ENCODE assay signal across 23 cellular contexts in genomic region chr5:143682221-143682620, GRCh38.
DNase-seq lines count a peak whose midpoint lies in the region; ATAC-seq, FAIRE-seq and TF ChIP-seq lines count a peak whose summit lies in the region.
"Had no signal": no experiment of that assay in that cellular context is flagged by ENCODE, and none has a peak within 500 bp of the region (broad histone marks: within the 10 kb centered on the region; RNA-seq: fewer than 3 reads in every experiment).

No MANE protein-coding gene starts in this region.

- 29% methylated on average over 2 of the region's 2 CpGs for WGBS in HepG2 (ENCODE audit: low lambda C conversion rate)
- 95% methylated on average over 2 of the region's 2 CpGs for WGBS in right lobe of liver (ENCODE audit: insufficient coverage, low coverage, low lambda C conversion rate, missing lambda C conversion rate)
- WGBS in hepatocyte (ENCODE audit: low lambda C conversion rate, missing lambda C conversion rate): 36% methylated on average over 2 of the region's 2 CpGs

- POLR2A ChIA-PET in HepG2 (lab: Yijun Ruan, JAX): interaction anchor here (0.8 to 1.8 kb wide), 5 partner anchors 8 to 84 kb away, joined by 3 to 9 read pairs (median 3); no protein-coding TSS in a partner anchor

- H4K20me1 ChIP-seq in HepG2 (ENCODE audit: insufficient read depth, low read length): no peaks in the 10 kb centered on the region
- no peaks in the 10 kb centered on the region for H4K20me1 ChIP-seq in hepatocyte (ENCODE audit: insufficient read depth, poor library complexity, severe bottlenecking)

- H3K9me2 ChIP-seq in hepatocyte (replicated peaks; ENCODE audit: insufficient read depth): no peaks in the 10 kb centered on the region

- BruUV-seq in HepG2 (replicated peaks; lab: Mats Ljungman, UMichigan): no TSS peak

- TF ChIP-seq EP300 in HepG2 (IDR thresholded peaks at IDR 0.05; ENCODE audit: low read depth in 2 of 2, low read length in 2 of 2) (no peak), HepG2 (CRISPR knock-in tag; IDR thresholded peaks at IDR 0.05; ENCODE audit: borderline replicate concordance) (no peak)

- no peak for TF ChIP-seq RAD21 in HepG2 (CRISPR knock-in tag; IDR thresholded peaks at IDR 0.05)

- no peaks in the 10 kb centered on the region for H3K27me3 Mint-ChIP-seq in chondrocyte (ENCODE audit: low read depth)

- no peaks in the 10 kb centered on the region for H3K9me3 ChIP-seq in HepG2 (ENCODE audit: low read length)
- no peaks in the 10 kb centered on the region for H3K9me3 ChIP-seq in right lobe of liver
- no peaks in the 10 kb centered on the region for H3K9me3 ChIP-seq in hepatocyte (ENCODE audit: low read depth)
- H3K9me3 ChIP-seq: sigmoid colon had no signal

- no peak for FAIRE-seq in HepG2 (lab: Jason Lieb, UNC)
- FAIRE-seq: bronchial epithelial cell, GM12878, HTR-8/SVneo had no signal

- DNase-seq in HepG2 (ENCODE audit: low spot score) (no peak), right lobe of liver (no peak), chondrocyte (ENCODE audit: low spot score) (no peak), hepatocyte (ENCODE audit: low spot score) (no peak), SKM-1 (lab: John Stamatoyannopoulos, UW; ENCODE audit: unreplicated experiment) (no peak)
- DNase-seq in stimulated activated naive CD4-positive, alpha-beta T cell (lab: John Stamatoyannopoulos, UW): no peak
- no peak for DNase-seq in stimulated activated naive CD8-positive, alpha-beta T cell treated with anti-CD3 and anti-CD28 coated beads, Interleukin-15, Interleukin-2, amounts not matched to agents 100 U/mL and 50 U/mL, for 24 hours
- DNase-seq: activated CD4-positive, alpha-beta T cell treated with anti-CD3 and anti-CD28 coated beads for 48 hours; activated CD8-positive, alpha-beta memory T cell treated with anti-CD3 and anti-CD28 coated beads, Interleukin-2, amount 50 U/mL, for 4 hours; activated naive CD4-positive, alpha-beta T cell treated with Interleukin-2 at 50 U/mL for 16 hours; effector CD4-positive, alpha-beta T cell; hypothalamus; kidney glomerular epithelial cell; NCI-H1417 treated with DMSO at 0.1 percent for 48 hours; NCI-H510A treated with DMSO at 0.1 percent for 48 hours; nucleus accumbens; sigmoid colon; stimulated activated CD4-positive, alpha-beta T cell treated with anti-CD3 and anti-CD28 coated beads, Interleukin-2, amount 100 ng/mL, for 48 hours; substantia nigra had no signal

- no peak overlapping the region for H2AFZ ChIP-seq in HepG2 (ENCODE audit: low read length)
- no peak overlapping the region for H2AFZ ChIP-seq in hepatocyte

- peak overlapping the region; percentile 63 for H3K27ac Mint-ChIP-seq in chondrocyte (ENCODE audit: unreplicated experiment)

- H3K79me2 ChIP-seq in HepG2 (ENCODE audit: insufficient read depth, low read length) (no peaks in the 10 kb centered on the region), hepatocyte (no peaks in the 10 kb centered on the region)

- H3K27ac ChIP-seq in HepG2 (ENCODE audit: extremely low read length, insufficient read depth, low read length) (no peak overlapping the region), right lobe of liver (no peak overlapping the region), hepatocyte (peak overlapping the region; percentile 43)
- H3K27ac ChIP-seq: sigmoid colon had no signal

- TF ChIP-seq POLR2A in HepG2 (IDR thresholded peaks at IDR 0.05; ENCODE audit: insufficient read depth in 1 of 2, low read depth in 2 of 2, low read length in 2 of 2) (no peak), right lobe of liver (IDR thresholded peaks at IDR 0.05) (no peak)

- no peak overlapping the region for H3K4me3 Mint-ChIP-seq in chondrocyte (ENCODE audit: unreplicated experiment)

- no peaks in the 10 kb centered on the region for H3K36me3 Mint-ChIP-seq in chondrocyte (ENCODE audit: low read depth)

- CTCF ChIA-PET in HepG2 (lab: Yijun Ruan, JAX; ENCODE audit: low intra/inter-chr PET ratio, low total read pairs): no interaction called here

- in situ Hi-C loops in HepG2 (cut with HindIII; ENCODE audit: extremely low pct_ligation_motif_present, low pct_unique_long_range_greater_than_20kb): no loop called here

- H3K36me3 ChIP-seq in HepG2 (replicated peaks in 1 of 2; ENCODE audit: control insufficient read depth in 1 of 2, insufficient read depth in 2 of 2, low read length in 2 of 2) (no peaks in the 10 kb centered on the region), right lobe of liver (no peaks in the 10 kb centered on the region), hepatocyte (replicated peaks; ENCODE audit: insufficient read depth, low read depth) (no peaks in the 10 kb centered on the region)
- H3K36me3 ChIP-seq: sigmoid colon had no signal

- H3K9me3 Mint-ChIP-seq in chondrocyte (ENCODE audit: low read depth): no peaks in the 10 kb centered on the region

- ATAC-seq in HepG2 (peak; percentile 52), right lobe of liver (no peak), HG03469 (IDR thresholded peaks at IDR 0.05; ENCODE audit: unreplicated experiment) (no peak)
- ATAC-seq in stimulated activated naive CD8-positive, alpha-beta T cell treated with anti-CD3 and anti-CD28 coated beads, Interleukin-15, Interleukin-2, amounts not matched to agents 100 U/mL and 50 U/mL, for 24 hours: no peak
- ATAC-seq: GM12878 had no signal

- H3K9ac ChIP-seq in HepG2 (ENCODE audit: insufficient read depth, low read depth, low read length): no peak overlapping the region

- H3K4me1 Mint-ChIP-seq in chondrocyte (ENCODE audit: low read depth): peaks cover 31% of the 10 kb centered on the region

- no peak overlapping the region; the same call in 1 of the 2 replicates for H3K4me2 ChIP-seq in HepG2 (ENCODE audit: low read depth, low read length)
- no peak overlapping the region for H3K4me2 ChIP-seq in hepatocyte

- TF ChIP-seq CTCF in HepG2 (CRISPR knock-in tag; IDR thresholded peaks at IDR 0.05): no peak
- no peak for TF ChIP-seq CTCF in right lobe of liver (IDR thresholded peaks at IDR 0.05)
- no peak for TF ChIP-seq CTCF in chondrocyte (IDR thresholded peaks at IDR 0.05)
- no peak for TF ChIP-seq CTCF in hepatocyte (IDR thresholded peaks at IDR 0.05; ENCODE audit: poor library complexity)

- H3K27me3 ChIP-seq in HepG2 (ENCODE audit: control insufficient read depth in 1 of 2, insufficient read depth in 2 of 2, low read length in 2 of 2) (peaks cover 0 to 7% of the 10 kb centered on the region in 2 experiments; a peak in 1 of 5 replicates), right lobe of liver (no peaks in the 10 kb centered on the region), hepatocyte (no peaks in the 10 kb centered on the region)
- H3K27me3 ChIP-seq: sigmoid colon had no signal

- intact Hi-C loops in HepG2 (cut with micrococcal nuclease; ENCODE audit: unreplicated experiment): loop anchor here (10.0 kb wide), 2 partner anchors 87 to 757 kb away; no protein-coding TSS in a partner anchor
- intact Hi-C loops in right lobe of liver (cut with DNase I): loop anchor here in 1 of 2 donors (10.0 kb wide), 1 partner anchor 167 kb away; no protein-coding TSS in a partner anchor

- H3K4me1 ChIP-seq in HepG2 (ENCODE audit: insufficient read depth, low read length) (peaks cover 47% of the 10 kb centered on the region), right lobe of liver (no peaks in the 10 kb centered on the region), hepatocyte (ENCODE audit: insufficient read depth) (peaks cover 4% of the 10 kb centered on the region)

- no peak overlapping the region for H3K4me3 ChIP-seq in HepG2 (replicated peaks in 1 of 3; ENCODE audit: insufficient read depth in 1 of 3, low read depth in 2 of 3, low read length in 3 of 3)
- H3K4me3 ChIP-seq in right lobe of liver: no peak overlapping the region
- no peak overlapping the region for H3K4me3 ChIP-seq in hepatocyte
- H3K4me3 ChIP-seq: GM12878, sigmoid colon had no signal

TF ChIP-seq in HepG2, 621 proteins besides CTCF, POLR2A, EP300 and RAD21:
- TF ChIP-seq RFX1 (IDR thresholded peaks at IDR 0.05) (peak; percentile 15; the same call in 1 of the 2 replicates), ZNF580 (CRISPR knock-in tag; IDR thresholded peaks at IDR 0.05; ENCODE audit: borderline replicate concordance, low read depth) (no peak)
